Comparison of ENCODE assay signal across 11 cellular contexts in the genomic region with DNA sequence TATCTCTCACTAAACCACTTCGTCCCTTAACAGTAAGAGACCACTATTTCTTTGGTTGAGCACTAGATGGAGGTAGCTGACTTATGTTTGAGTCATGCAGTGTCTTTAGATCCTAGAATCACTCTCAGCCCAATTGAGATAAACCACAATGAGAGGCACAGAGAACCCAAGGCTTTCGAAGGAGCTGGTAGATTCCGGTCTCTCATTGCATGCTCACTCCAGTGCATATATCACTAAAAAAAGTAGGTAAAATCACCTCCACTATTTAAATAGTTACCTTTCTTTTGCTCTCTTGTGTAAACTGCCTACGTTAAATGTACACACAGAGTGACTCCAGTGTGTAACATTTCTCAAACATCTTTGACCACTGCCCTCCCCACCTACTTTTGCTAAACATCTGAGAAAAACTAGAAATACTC. TPM values are rescaled to one million over a fixed set of nuclear protein-coding genes. Genes with fewer than 3 reads are reported as not detected.
DNase-seq lines count a peak whose midpoint lies in the region; ATAC-seq, FAIRE-seq and TF ChIP-seq lines count a peak whose summit lies in the region.
"Had no signal": no experiment of that assay in that cellular context is flagged by ENCODE, and none has a peak within 500 bp of the region (broad histone marks: within the 10 kb centered on the region; RNA-seq: fewer than 3 reads in every experiment).

No MANE protein-coding gene starts in this region.

- 90% methylated on average over 4 of the region's 4 CpGs for WGBS in A549 (ENCODE audit: missing lambda C conversion rate)

- CTCF ChIA-PET in A549 (lab: Yijun Ruan, JAX), result interaction anchor here (0.7 to 2.3 kb wide), 16 partner anchors 10 to 581 kb away, joined by 3 to 8 read pairs (median 3); a partner anchor contains a TSS

- H3K9me3 ChIP-seq in A549 (no peaks in the 10 kb centered on the region), RWPE2 (ENCODE audit: severe bottlenecking) (no peaks in the 10 kb centered on the region)

- H3K4me2 ChIP-seq in A549, result no peak overlapping the region

- TF ChIP-seq RAD21 in A549 (conservative IDR thresholded peaks at IDR 0.05 in 1 of 2, IDR thresholded peaks at IDR 0.05 in 1 of 2), result peak in 1 of 2 experiments; percentile 52; a peak in 4 of 5 replicates

- peaks cover 79% of the 10 kb centered on the region for H3K36me3 ChIP-seq in RWPE2 (ENCODE audit: low read depth)

- FAIRE-seq in A549 (lab: Jason Lieb, UNC), result no peak

- TF ChIP-seq CTCF in A549 (IDR thresholded peaks at IDR 0.05), result peak; percentile 35; the same call in 1 of the 3 replicates
- TF ChIP-seq CTCF in GM12872 (IDR thresholded peaks at IDR 0.05; ENCODE audit: insufficient read depth, low read depth, low read length), result 0 out of 3 replicates have a peak, but pooled peaks have one; percentile 7
- TF ChIP-seq CTCF in RWPE2 (IDR thresholded peaks at IDR 0.05; ENCODE audit: poor library complexity, severe bottlenecking), result peak; percentile 32

- DNase-seq in A549 (ENCODE audit: low read depth in 1 of 2, low spot score in 1 of 2) (peak in 1 of 2 experiments; percentile 34), RWPE2 (ENCODE audit: low spot score) (no peak), glomerular visceral epithelial cell (ENCODE audit: extremely low spot score) (peak; percentile 26), ureter (ENCODE audit: low spot score) (no peak), foreskin melanocyte (no peak)
- DNase-seq: occipital lobe had no signal

- no peak overlapping the region for H3K27ac ChIP-seq in A549
- no peak overlapping the region for H3K27ac ChIP-seq in RWPE2 (ENCODE audit: poor library complexity, severe bottlenecking)

- POLR2A ChIA-PET in A549 (lab: Yijun Ruan, JAX), result no interaction called here

- H3K27me3 ChIP-seq in RWPE2 (ENCODE audit: insufficient read depth, poor library complexity, severe bottlenecking), result no peaks in the 10 kb centered on the region

- peaks cover 23% of the 10 kb centered on the region for H3K4me1 ChIP-seq in A549
- peaks cover 16% of the 10 kb centered on the region for H3K4me1 ChIP-seq in RWPE2 (ENCODE audit: insufficient read depth, poor library complexity, severe bottlenecking)

- TF ChIP-seq POLR2A in A549 (IDR thresholded peaks at IDR 0.05; ENCODE audit: low read length), result no peak

- H3K4me3 ChIP-seq in A549, result no peak overlapping the region
- no peak overlapping the region for H3K4me3 ChIP-seq in RWPE2 (ENCODE audit: severe bottlenecking)

- ATAC-seq in A549 (peak; percentile 64 to 78; a peak in 4 of 6 replicates), RWPE2 (ENCODE audit: low read depth) (no peak; the same call in 2 of the 3 replicates), GM21447 (IDR thresholded peaks at IDR 0.05; ENCODE audit: unreplicated experiment) (no peak), GM18867 (IDR thresholded peaks at IDR 0.05; ENCODE audit: unreplicated experiment) (no peak)

- no peak for TF ChIP-seq EP300 in A549 (IDR thresholded peaks at IDR 0.05)

TF ChIP-seq in A549, 52 proteins besides CTCF, POLR2A, EP300 and RAD21:
- 0 out of 3 replicates have a peak, but pooled peaks have one; percentile 11 for TF ChIP-seq SMC3 (IDR thresholded peaks at IDR 0.05)
- TF ChIP-seq, protein P1, sequence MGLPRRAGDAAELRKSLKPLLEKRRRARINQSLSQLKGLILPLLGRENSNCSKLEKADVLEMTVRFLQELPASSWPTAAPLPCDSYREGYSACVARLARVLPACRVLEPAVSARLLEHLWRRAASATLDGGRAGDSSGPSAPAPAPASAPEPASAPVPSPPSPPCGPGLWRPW (IDR thresholded peaks at IDR 0.05), result no peak
TF ChIP-seq in A549: peak in this region for 1.

RNA-seq across cellular contexts. Expression of a gene that starts 27.6 kb away (rescaled TPM):
- polyA plus RNA-seq in A549 (2011; rRNA removed) (not detected in 2 replicates), A549 (2017; fragmentation: RNase III; extraction: RNeasy Plus Mini Kit Qiagen cat#74134 plus additional on column Dnase treatment) (not detected in 3 replicates)
- not detected in 2 replicates for polyA plus RNA-seq in A549 (2012; cell fraction: cytosol; rRNA removed)
- not detected in 2 replicates for polyA plus RNA-seq in A549 (2012; cell fraction: nucleus; rRNA removed)
- polyA minus RNA-seq in A549 (2011; rRNA and poly(A)+ RNA removed), result not detected in 2 replicates
- not detected for total RNA-seq in ureter
- total RNA-seq: activated T-helper 1 cell treated with anti-CD3 and anti-CD28 coated beads, Interleukin-12 subunit alpha, Interleukin-12 subunit beta, Interleukin-2, Interleukin-4 antibody, amounts not matched to agents 30 ng/mL and 10 ng/mL and 1 ng/mL, durations not matched to agents 14 hours and 24 hours and 36 hours; occipital lobe had no signal
- polyA plus RNA-seq: esophagus had no signal

RNA-seq across cellular contexts. Expression of a gene that starts 33.9 kb away (rescaled TPM):
- polyA plus RNA-seq in A549 (2011; rRNA removed) (not detected in 2 replicates), A549 (2017; fragmentation: RNase III; extraction: RNeasy Plus Mini Kit Qiagen cat#74134 plus additional on column Dnase treatment) (not detected in 3 replicates)
- 0.01 TPM in 2 replicates for polyA plus RNA-seq in A549 (2012; cell fraction: cytosol; rRNA removed)
- polyA plus RNA-seq in A549 (2012; cell fraction: nucleus; rRNA removed), result 0.11 and 0.25 TPM in 2 replicates
- polyA minus RNA-seq in A549 (2011; rRNA and poly(A)+ RNA removed), result 0.10 TPM in 1 of 2 replicates, not detected in the other
- total RNA-seq in ureter, result 0.16 TPM
- total RNA-seq: occipital lobe had no signal

RNA-seq across cellular contexts. Expression of a gene that starts 44.3 kb away (rescaled TPM):
- 35.8 and 48.9 TPM in 2 replicates for polyA plus RNA-seq in A549 (2011; rRNA removed)
- 12.3 and 12.6 TPM in 2 replicates for polyA plus RNA-seq in A549 (2012; cell fraction: cytosol; rRNA removed)
- polyA plus RNA-seq in A549 (2012; cell fraction: nucleus; rRNA removed), result 14.9 and 23.0 TPM in 2 replicates
- 25.4 to 26.3 TPM (median 26.1 TPM) in 3 replicates for polyA plus RNA-seq in A549 (2017; fragmentation: RNase III; extraction: RNeasy Plus Mini Kit Qiagen cat#74134 plus additional on column Dnase treatment)
- 33.2 and 35.0 TPM in 2 replicates for polyA minus RNA-seq in A549 (2011; rRNA and poly(A)+ RNA removed)
- total RNA-seq in ureter, result 24.2 TPM

RNA-seq across cellular contexts. Expression of a gene that starts 44.5 kb away (rescaled TPM):
- polyA plus RNA-seq in A549 (2011; rRNA removed) (34.3 and 38.2 TPM in 2 replicates), A549 (2017; fragmentation: RNase III; extraction: RNeasy Plus Mini Kit Qiagen cat#74134 plus additional on column Dnase treatment) (18.7 to 21.6 TPM (median 19.3 TPM) in 3 replicates)
- 12.0 and 12.3 TPM in 2 replicates for polyA plus RNA-seq in A549 (2012; cell fraction: cytosol; rRNA removed)
- polyA plus RNA-seq in A549 (2012; cell fraction: nucleus; rRNA removed), result 4.0 and 5.4 TPM in 2 replicates
- 4.7 and 6.9 TPM in 2 replicates for polyA minus RNA-seq in A549 (2011; rRNA and poly(A)+ RNA removed)
- total RNA-seq in ureter, result 23.5 TPM

Comparison
In these comparisons a context has a peak if more than half of its experiments do, and no peak if none do; other contexts are left out.
1. ATAC-seq: peak in A549 (2 of 2); none in RWPE2 (single experiment), GM21447 (single experiment) and GM18867 (single experiment).
2. Peak in every context shown above with its lines, with median percentiles within 50 percentile points of each other: CTCF ChIP-seq.